ENCODE assay signal across 8 cellular contexts in the genomic region with DNA sequence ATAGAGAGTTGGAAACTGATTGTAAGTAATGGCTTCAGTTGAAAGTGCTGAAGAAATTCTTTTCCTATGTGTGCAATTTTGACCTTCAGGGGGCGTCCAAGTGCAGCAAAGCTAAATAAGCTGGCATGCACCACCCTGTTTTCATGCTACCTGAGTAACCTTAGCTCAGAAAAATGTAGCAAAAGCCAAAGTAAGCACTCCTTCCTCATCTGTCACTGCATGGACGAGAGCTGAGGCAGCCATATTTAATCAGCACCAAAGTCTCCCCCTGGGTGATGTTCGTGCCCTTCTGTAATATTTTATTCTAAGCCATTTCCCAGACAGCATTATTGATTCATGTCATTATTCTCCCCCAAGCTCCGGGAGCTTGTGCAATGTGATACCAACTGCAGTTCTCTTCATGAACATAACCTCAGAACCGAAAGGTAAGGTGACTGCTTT.
DNase-seq lines count a peak whose midpoint lies in the region; ATAC-seq, FAIRE-seq and TF ChIP-seq lines count a peak whose summit lies in the region.

No MANE protein-coding gene starts in this region.

- TF ChIP-seq CTCF in C4-2B (conservative IDR thresholded peaks at IDR 0.05) = peak; percentile 82
- TF ChIP-seq CTCF in HCT116 (IDR thresholded peaks at IDR 0.05 in 2 of 3, conservative IDR thresholded peaks at IDR 0.05 in 1 of 3; ENCODE audit: borderline replicate concordance in 1 of 3, insufficient read depth in 1 of 3, low read depth in 2 of 3, low read length in 2 of 3) = peak; percentile 39 to 74 (median 68); a peak in 5 of 6 replicates
- TF ChIP-seq CTCF in body of pancreas (IDR thresholded peaks at IDR 0.05) = peak; percentile 18 to 71 (median 49)
- TF ChIP-seq CTCF in HepG2 (CRISPR knock-in tag; IDR thresholded peaks at IDR 0.05) = peak; percentile 77

- 0 out of 4 replicates have a peak overlapping the region, but pooled peaks of 1 of the 2 experiments have one; percentile 2 for H3K4me3 ChIP-seq in HCT116 (replicated peaks in 1 of 2; ENCODE audit: low read depth in 1 of 2, low read length in 2 of 2)
- no peak overlapping the region for H3K4me3 ChIP-seq in body of pancreas
- H3K4me3 ChIP-seq in HepG2 (replicated peaks in 1 of 3; ENCODE audit: insufficient read depth in 1 of 3, low read depth in 2 of 3, low read length in 3 of 3) = no peak overlapping the region

- peaks cover 0 to 5% of the 10 kb centered on the region in 2 experiments; a peak in 2 of 4 replicates for H3K4me1 ChIP-seq in HCT116 (ENCODE audit: control insufficient read depth in 1 of 2, insufficient read depth in 2 of 2, low read length in 2 of 2)
- H3K4me1 ChIP-seq in body of pancreas = no peaks in the 10 kb centered on the region
- H3K4me1 ChIP-seq in HepG2 (ENCODE audit: insufficient read depth, low read length) = no peaks in the 10 kb centered on the region

- CTCF ChIA-PET in HCT116 (lab: Charles Lee) (interaction anchor here (0.7 to 1.2 kb wide), 10 partner anchors 10 to 979 kb away, joined by 3 to 16 read pairs (median 4); no protein-coding TSS in a partner anchor), HepG2 (lab: Yijun Ruan, JAX; ENCODE audit: low intra/inter-chr PET ratio, low total read pairs) (interaction anchor here (1.4 kb wide), 1 partner anchor 576 kb away, joined by 6 read pairs; no protein-coding TSS in a partner anchor)

- peaks cover 0 to 5% (median 0%) of the 10 kb centered on the region in 3 donors for H3K36me3 Mint-ChIP-seq in naive thymus-derived CD8-positive, alpha-beta T cell

- H3K36me3 ChIP-seq in HCT116 (ENCODE audit: control insufficient read depth in 1 of 2, insufficient read depth in 2 of 2, low read length in 2 of 2) (no peaks in the 10 kb centered on the region), body of pancreas (replicated peaks in 1 of 2; ENCODE audit: insufficient read depth in 1 of 2, low read depth in 2 of 2) (no peaks in the 10 kb centered on the region), HepG2 (replicated peaks in 1 of 2; ENCODE audit: control insufficient read depth in 1 of 2, insufficient read depth in 2 of 2, low read length in 2 of 2) (no peaks in the 10 kb centered on the region)

- H3K9ac ChIP-seq in HCT116 (ENCODE audit: low read length) (no peak overlapping the region), HepG2 (ENCODE audit: insufficient read depth, low read depth, low read length) (no peak overlapping the region)

- intact Hi-C loops in HCT116 (cut with micrococcal nuclease) (loop anchor here (5.0 kb wide), 1 partner anchor 105 kb away; no protein-coding TSS in a partner anchor), body of pancreas (cut with DNase I) (no loop called here), HepG2 (cut with micrococcal nuclease; ENCODE audit: unreplicated experiment) (loop anchor here (1.0 kb wide), 2 partner anchors 103 to 575 kb away; no protein-coding TSS in a partner anchor)

- no peaks in the 10 kb centered on the region for H3K9me2 ChIP-seq in HCT116 (ENCODE audit: insufficient read depth)

- H3K27me3 Mint-ChIP-seq in naive thymus-derived CD8-positive, alpha-beta T cell = peaks cover 7 to 21% (median 13%) of the 10 kb centered on the region in 5 donors

- H3K79me2 ChIP-seq in HCT116 (ENCODE audit: insufficient read depth, low read length) (no peaks in the 10 kb centered on the region), HepG2 (ENCODE audit: insufficient read depth, low read length) (no peaks in the 10 kb centered on the region)

- in situ Hi-C loops in HepG2 (cut with HindIII; ENCODE audit: extremely low pct_ligation_motif_present, low pct_unique_long_range_greater_than_20kb) = no loop called here

- BruUV-seq in HCT116 (replicated peaks; lab: Mats Ljungman, UMichigan) (no TSS peak), HepG2 (replicated peaks; lab: Mats Ljungman, UMichigan) (no TSS peak)

- TF ChIP-seq POLR2A in HCT116 (IDR thresholded peaks at IDR 0.05; ENCODE audit: borderline replicate concordance, extremely low read depth, insufficient read depth, insufficient read length) (no peak), body of pancreas (IDR thresholded peaks at IDR 0.05) (no peak), HepG2 (IDR thresholded peaks at IDR 0.05; ENCODE audit: insufficient read depth in 1 of 2, low read depth in 2 of 2, low read length in 2 of 2) (no peak)

- DNase-seq in HCT116 (ENCODE audit: low read depth, low spot score) (peak; percentile 57), NCI-H524 (lab: John Stamatoyannopoulos, UW) (peak; percentile 67 to 85), body of pancreas (peak; percentile 72 to 83 (median 79)), HepG2 (ENCODE audit: low spot score) (peak; percentile 62)
- DNase-seq in naive thymus-derived CD8-positive, alpha-beta T cell = no peak

- 12 to 15% methylated on average over 5 of the region's 5 CpGs for WGBS in body of pancreas, 2 donors
- 3% methylated on average over 5 of the region's 5 CpGs for WGBS in HepG2 (ENCODE audit: low lambda C conversion rate)

- FAIRE-seq in HepG2 (lab: Jason Lieb, UNC) = peak; percentile 77

- TF ChIP-seq EP300 in HepG2 (IDR thresholded peaks at IDR 0.05; ENCODE audit: low read depth in 2 of 2, low read length in 2 of 2) (no peak), HepG2 (CRISPR knock-in tag; IDR thresholded peaks at IDR 0.05; ENCODE audit: borderline replicate concordance) (no peak)

- no peaks in the 10 kb centered on the region for H3K4me1 Mint-ChIP-seq in naive thymus-derived CD8-positive, alpha-beta T cell

- RAD21 ChIA-PET in HCT116 (lab: Charles Lee; ENCODE audit: low non-redundant PET in 1 of 2, low total read pairs in 2 of 2, uncharacterized antibody in 2 of 2, unreplicated experiment in 2 of 2) = interaction anchor here in 1 of 2 experiments (1.1 kb wide), 1 partner anchor 26 kb away, joined by 4 read pairs; no protein-coding TSS in a partner anchor

- H3K4me2 ChIP-seq in HCT116 (ENCODE audit: low read length) (peak overlapping the region; percentile 57), HepG2 (ENCODE audit: low read depth, low read length) (no peak overlapping the region)

- no peak overlapping the region for H3K4me3 Mint-ChIP-seq in naive thymus-derived CD8-positive, alpha-beta T cell

- H3K27ac Mint-ChIP-seq in naive thymus-derived CD8-positive, alpha-beta T cell = no peak overlapping the region

- H3K27me3 ChIP-seq in HCT116 (ENCODE audit: insufficient read depth, low read length) (peaks cover 6% of the 10 kb centered on the region; the same call in 1 of the 2 replicates), body of pancreas (peaks cover 0 to 5% of the 10 kb centered on the region in 2 donors), HepG2 (ENCODE audit: control insufficient read depth in 1 of 2, insufficient read depth in 2 of 2, low read length in 2 of 2) (peaks cover 0 to 10% of the 10 kb centered on the region in 2 experiments; a peak in 2 of 5 replicates)

- H3K9me3 ChIP-seq in HCT116 (ENCODE audit: control insufficient read depth in 1 of 2, insufficient read depth in 1 of 2, low read depth in 1 of 2, low read length in 2 of 2) (no peaks in the 10 kb centered on the region), body of pancreas (no peaks in the 10 kb centered on the region), HepG2 (ENCODE audit: low read length) (no peaks in the 10 kb centered on the region)

- peak; percentile 91 for ATAC-seq in HCT116
- ATAC-seq in body of pancreas = peak; percentile 82
- ATAC-seq in HepG2 = peak; percentile 82
- no peak for ATAC-seq in naive thymus-derived CD8-positive, alpha-beta T cell
- ATAC-seq in GM21528 (IDR thresholded peaks at IDR 0.05; ENCODE audit: low FRiP score, unreplicated experiment) = no peak
- no peak for ATAC-seq in GM18873 (IDR thresholded peaks at IDR 0.05; ENCODE audit: low FRiP score, unreplicated experiment)

- H3K9me3 Mint-ChIP-seq in naive thymus-derived CD8-positive, alpha-beta T cell = peaks cover 0 to 16% (median 4%) of the 10 kb centered on the region in 9 donors

- peak; percentile 64 for TF ChIP-seq RAD21 in HCT116 (IDR thresholded peaks at IDR 0.05; ENCODE audit: low read depth)
- 0 out of 2 replicates have a peak, but pooled peaks have one; percentile 24 for TF ChIP-seq RAD21 in HepG2 (CRISPR knock-in tag; IDR thresholded peaks at IDR 0.05)

- POLR2A ChIA-PET in HCT116 (lab: Charles Lee) (no interaction called here), HepG2 (lab: Yijun Ruan, JAX) (no interaction called here)
- POLR2A ChIA-PET in naive thymus-derived CD8-positive, alpha-beta T cell (lab: Charles Lee) = no interaction called here

- H3K27ac ChIP-seq in C4-2B = no peak overlapping the region
- H3K27ac ChIP-seq in HCT116 (ENCODE audit: low read depth, low read length) = no peak overlapping the region
- H3K27ac ChIP-seq in body of pancreas = peak overlapping the region; percentile 11 to 64 (median 32)
- H3K27ac ChIP-seq in HepG2 (ENCODE audit: extremely low read length, insufficient read depth, low read length) = no peak overlapping the region

- H2AFZ ChIP-seq in HCT116 (ENCODE audit: low read depth, low read length, poor library complexity, severe bottlenecking) (peak overlapping the region; percentile 94), HepG2 (ENCODE audit: low read length) (no peak overlapping the region)

- H4K20me1 ChIP-seq in HCT116 (ENCODE audit: insufficient read depth) = no peaks in the 10 kb centered on the region
- H4K20me1 ChIP-seq in HepG2 (ENCODE audit: insufficient read depth, low read length) = no peaks in the 10 kb centered on the region

TF ChIP-seq in HCT116, 20 proteins besides CTCF, POLR2A, EP300 and RAD21 (continues in another document):
- TF ChIP-seq JUND (IDR thresholded peaks at IDR 0.05) (no peak), EZH2phosphoT487 (IDR thresholded peaks at IDR 0.05; ENCODE audit: borderline replicate concordance) (no peak), CEBPB (IDR thresholded peaks at IDR 0.05; ENCODE audit: low read depth) (no peak), EGR1 (IDR thresholded peaks at IDR 0.05; ENCODE audit: low read depth) (no peak), ZNF274 (IDR thresholded peaks at IDR 0.05; ENCODE audit: low read depth, low read length) (no peak), FOSL1 (IDR thresholded peaks at IDR 0.05; ENCODE audit: low read depth) (no peak), POLR2AphosphoS5 (IDR thresholded peaks at IDR 0.05; ENCODE audit: low read depth, low read length) (no peak), TCF7L2 (IDR thresholded peaks at IDR 0.05; ENCODE audit: borderline replicate concordance, extremely low read depth, insufficient read depth, insufficient read length) (no peak), SIN3A (IDR thresholded peaks at IDR 0.05; ENCODE audit: low read depth) (no peak)

TF ChIP-seq in HepG2, 621 proteins besides CTCF, POLR2A, EP300 and RAD21 (continues in another document):
- no peak for TF ChIP-seq SPEN (CRISPR knock-in tag; IDR thresholded peaks at IDR 0.05; ENCODE audit: low read depth)

Comparison
In these comparisons a context has a peak if more than half of its experiments do, and no peak if none do; other contexts are left out.
1. H3K27ac ChIP-seq: peak in body of pancreas (4 of 4); none in C4-2B (single experiment), HCT116 (single experiment) and HepG2 (single experiment).
2. ATAC-seq: peak in HCT116 (single experiment), body of pancreas (single experiment) and HepG2 (single experiment); none in naive thymus-derived CD8-positive, alpha-beta T cell (0 of 2), GM21528 (single experiment) and GM18873 (single experiment).
3. DNase-seq: peak in HCT116 (single experiment), NCI-H524 (2 of 2), body of pancreas (4 of 4) and HepG2 (single experiment); none in naive thymus-derived CD8-positive, alpha-beta T cell (0 of 10).
4. Peak in every context shown above with its lines, with median percentiles within 50 percentile points of each other: CTCF ChIP-seq.